Comparison of ENCODE assay signal across 1 cellular context in the genomic region with DNA sequence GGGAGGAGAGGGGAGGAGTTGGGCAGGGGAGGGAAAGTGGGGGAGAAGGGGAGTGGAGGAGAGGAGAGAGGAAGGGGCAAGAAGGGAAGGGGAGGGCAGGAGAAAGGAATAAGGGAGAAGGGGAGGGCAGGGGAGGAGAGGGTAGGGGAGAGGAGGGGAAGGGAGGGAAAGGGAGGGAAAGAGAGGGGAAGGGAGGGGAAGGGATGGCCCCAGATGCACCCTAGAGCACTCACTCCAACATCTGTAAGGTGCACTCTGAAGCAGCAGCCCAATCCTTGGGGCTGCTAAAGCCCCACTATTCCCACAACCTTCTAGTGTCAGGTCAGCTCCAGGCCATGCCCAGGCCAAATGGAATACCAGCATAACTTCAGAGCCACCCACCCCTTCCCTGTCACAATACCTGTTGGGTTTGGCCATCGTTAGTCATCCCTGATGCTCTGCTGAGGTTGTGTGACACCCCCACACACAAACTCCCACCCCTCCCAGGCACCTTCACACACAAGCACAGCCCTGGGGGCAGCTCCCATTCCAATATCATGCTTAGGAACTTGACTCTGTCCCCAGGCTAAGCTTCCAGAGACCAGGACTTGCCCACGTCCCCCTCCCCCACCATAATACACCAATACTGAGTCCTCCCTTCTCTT.
TF ChIP-seq lines count a peak whose summit lies in the region.

No MANE protein-coding gene starts in this region.

TF ChIP-seq in IMR-90, 13 proteins besides CTCF, POLR2A, EP300 and RAD21:
- TF ChIP-seq MAFK (IDR thresholded peaks at IDR 0.05; ENCODE audit: low read depth, low read length) (no peak), CEBPB (IDR thresholded peaks at IDR 0.05; ENCODE audit: low read depth, low read length) (no peak), RCOR1 (IDR thresholded peaks at IDR 0.05; ENCODE audit: insufficient replicate concordance, low read length) (no peak), RFX5 (IDR thresholded peaks at IDR 0.05; ENCODE audit: low read depth, low read length) (no peak), MXI1 (IDR thresholded peaks at IDR 0.05; ENCODE audit: borderline replicate concordance, low read depth, low read length) (no peak), NFE2L2 (IDR thresholded peaks at IDR 0.05; ENCODE audit: low read depth, low read length) (no peak), CHD1 (IDR thresholded peaks at IDR 0.05; ENCODE audit: low read depth, low read length) (no peak), BHLHE40 (IDR thresholded peaks at IDR 0.05; ENCODE audit: low read depth, low read length) (no peak), MAZ (IDR thresholded peaks at IDR 0.05; ENCODE audit: borderline replicate concordance, low read depth, low read length) (no peak)
